In genomic region chr4:162700358-162700757, GRCh38 we compare ENCODE assay signal across 20 cellular contexts.
DNase-seq lines count a peak whose midpoint lies in the region; ATAC-seq, FAIRE-seq and TF ChIP-seq lines count a peak whose summit lies in the region.
"Had no signal": no experiment of that assay in that cellular context is flagged by ENCODE, and none has a peak within 500 bp of the region (broad histone marks: within the 10 kb centered on the region; RNA-seq: fewer than 3 reads in every experiment).

No MANE protein-coding gene starts in this region.

- peak; percentile 16 for ATAC-seq in GM18907 (IDR thresholded peaks at IDR 0.05; ENCODE audit: unreplicated experiment)
- ATAC-seq in GM21717 (IDR thresholded peaks at IDR 0.05; ENCODE audit: unreplicated experiment) = peak; percentile 21
- peak; percentile 10 for ATAC-seq in HG03196 (IDR thresholded peaks at IDR 0.05; ENCODE audit: unreplicated experiment)
- ATAC-seq in GM21723 (IDR thresholded peaks at IDR 0.05; ENCODE audit: unreplicated experiment) = no peak
- ATAC-seq: Panc1, Right ventricle myocardium inferior had no signal

- no peak for FAIRE-seq in H1 (lab: Jason Lieb, UNC)
- FAIRE-seq: G401.6 had no signal

- no peak overlapping the region for H3K4ac ChIP-seq in H1 (replicated peaks; ENCODE audit: insufficient read length, low read depth, low read length)

- no peaks in the 10 kb centered on the region for H3K4me1 ChIP-seq in H1 (replicated peaks in 1 of 4; ENCODE audit: control insufficient read depth in 3 of 4, insufficient read depth in 4 of 4, low read length in 3 of 4)

- H3K4me2 ChIP-seq in H1 (ENCODE audit: insufficient read depth in 1 of 2, low read depth in 2 of 2, low read length in 2 of 2) = no peak overlapping the region

- WGBS in H1 (ENCODE audit: extremely low coverage in 1 of 2, insufficient coverage in 1 of 2, insufficient read length in 1 of 2, insufficient replicate concordance in 2 of 2, low coverage in 1 of 2, low lambda C conversion rate in 2 of 2, missing lambda C conversion rate in 1 of 2), 2 experiments = 92% methylated on average over 2 of the region's 2 CpGs; no CpG with 5 or more reads in 1 of the 2 experiments

- no peak overlapping the region for H2BK15ac ChIP-seq in H1 (ENCODE audit: low read length)

- TF ChIP-seq POLR2A in H1 (IDR thresholded peaks at IDR 0.05; ENCODE audit: control extremely low read depth in 1 of 2, low read depth in 2 of 2, low read length in 2 of 2) = no peak

- H3K56ac ChIP-seq in H1 (replicated peaks; ENCODE audit: insufficient read length, low read depth, low read length) = no peak overlapping the region

- no peak overlapping the region for H3K4me3 ChIP-seq in H1 (ENCODE audit: extremely low read depth in 1 of 4, insufficient read depth in 2 of 4, low read depth in 3 of 4, low read length in 4 of 4)

- H3K18ac ChIP-seq in H1 (ENCODE audit: extremely low read depth, low read length) = no peak overlapping the region

- CTCF ChIA-PET in H1 (lab: Charles Lee; ENCODE audit: partially characterized antibody) = no interaction called here

- no peaks in the 10 kb centered on the region for H3K9me3 ChIP-seq in H1 (ENCODE audit: insufficient read depth in 2 of 2, low read depth in 1 of 2, low read length in 1 of 2)

- H2BK12ac ChIP-seq in H1 (ENCODE audit: low read depth, low read length) = no peak overlapping the region

- H3K27me3 ChIP-seq in H1 (replicated peaks in 1 of 4; ENCODE audit: control insufficient read depth in 3 of 4, extremely low read depth in 1 of 4, insufficient read depth in 3 of 4, low read length in 3 of 4) = no peaks in the 10 kb centered on the region

- POLR2A ChIA-PET in H1 (lab: Charles Lee; ENCODE audit: partially characterized antibody) = no interaction called here

- no peak overlapping the region for H4K5ac ChIP-seq in H1 (ENCODE audit: insufficient read length, low read depth, low read length)

- no peak overlapping the region for H2BK5ac ChIP-seq in H1 (ENCODE audit: low read depth, low read length)

- H2BK120ac ChIP-seq in H1 (replicated peaks; ENCODE audit: low read depth, low read length) = no peak overlapping the region

- H2BK20ac ChIP-seq in H1 (ENCODE audit: low read length) = no peak overlapping the region

- no peak for TF ChIP-seq CTCF in H1 (IDR thresholded peaks at IDR 0.05; ENCODE audit: control extremely low read depth in 1 of 3, insufficient read depth in 1 of 3, low read depth in 1 of 3, low read length in 3 of 3)

- no peak overlapping the region for H3K14ac ChIP-seq in H1 (ENCODE audit: insufficient read length)

- H4K20me1 ChIP-seq in H1 (replicated peaks in 1 of 2; ENCODE audit: control insufficient read depth in 1 of 2, insufficient read depth in 2 of 2, low read length in 2 of 2) = no peaks in the 10 kb centered on the region

- H3K23ac ChIP-seq in H1 (ENCODE audit: insufficient read length) = no peak overlapping the region

- no peaks in the 10 kb centered on the region for H3K79me2 ChIP-seq in H1 (ENCODE audit: control insufficient read depth in 1 of 2, insufficient read depth in 2 of 2, low read length in 2 of 2)

- 0 out of 2 replicates have a peak overlapping the region, but pooled peaks have one; percentile 0 for H2AFZ ChIP-seq in H1 (ENCODE audit: low read length)

- H3K36me3 ChIP-seq in H1 (ENCODE audit: control insufficient read depth in 2 of 4, insufficient read depth in 4 of 4, low read length in 3 of 4) = no peaks in the 10 kb centered on the region

- no peak overlapping the region for H3K27ac ChIP-seq in H1 (ENCODE audit: low read depth, low read length)
- H3K27ac ChIP-seq: HL-60 had no signal

- no peak for DNase-seq in H1 (ENCODE audit: low read depth in 1 of 2, low spot score in 2 of 2)
- no peak for DNase-seq in UCSD-AML1 (lab: John Stamatoyannopoulos, UW; ENCODE audit: unreplicated experiment)
- DNase-seq in NCI-H82 treated with DMSO at 0.1 percent for 48 hours (lab: John Stamatoyannopoulos, UW; ENCODE audit: unreplicated experiment) = no peak
- no peak for DNase-seq in NOMO-1 (lab: John Stamatoyannopoulos, UW; ENCODE audit: unreplicated experiment in 2 of 2)
- DNase-seq: C1 segment of cervical spinal cord, DND-41, H9, KBM-7, NCI-H1436, NCI-H2029 treated with DMSO at 0.1 percent for 48 hours, NCI-H510A, NCI-H774 had no signal

- no peak for TF ChIP-seq RAD21 in H1 (IDR thresholded peaks at IDR 0.05 in 1 of 2, conservative IDR thresholded peaks at IDR 0.05 in 1 of 2; ENCODE audit: low read depth in 2 of 2, low read length in 2 of 2)

- H4K8ac ChIP-seq in H1 (ENCODE audit: extremely low read depth, insufficient read depth, low read length) = no peak overlapping the region

- H3K9ac ChIP-seq in H1 (replicated peaks in 1 of 4; ENCODE audit: extremely low read depth in 1 of 4, low read depth in 3 of 4, low read length in 3 of 4) = no peak overlapping the region

- no peak overlapping the region for H2AK5ac ChIP-seq in H1 (ENCODE audit: low read depth, low read length)

- no peaks in the 10 kb centered on the region for H3K79me1 ChIP-seq in H1 (ENCODE audit: low read depth, low read length)

- no peak for TF ChIP-seq EP300 in H1 (IDR thresholded peaks at IDR 0.05; ENCODE audit: borderline replicate concordance in 1 of 2, low read depth in 2 of 2, low read length in 2 of 2)

- H3K23me2 ChIP-seq in H1 (ENCODE audit: low read depth, low read length) = no peaks in the 10 kb centered on the region

- no peak overlapping the region for H4K91ac ChIP-seq in H1 (replicated peaks; ENCODE audit: insufficient read length, low read length)

TF ChIP-seq in H1, 55 proteins besides CTCF, POLR2A, EP300 and RAD21:
- TF ChIP-seq JUN (IDR thresholded peaks at IDR 0.05; ENCODE audit: low read depth, low read length) (no peak), SRF (IDR thresholded peaks at IDR 0.05; ENCODE audit: low read depth, low read length) (no peak), CTBP2 (IDR thresholded peaks at IDR 0.05; ENCODE audit: borderline replicate concordance, insufficient read depth, insufficient read length, low read length) (no peak), POLR2AphosphoS5 (IDR thresholded peaks at IDR 0.05; ENCODE audit: low read depth, low read length) (no peak), TCF12 (IDR thresholded peaks at IDR 0.05; ENCODE audit: low read depth, low read length) (no peak), JUND (IDR thresholded peaks at IDR 0.05; ENCODE audit: low read length) (no peak), YY1 (IDR thresholded peaks at IDR 0.05; ENCODE audit: low read depth, low read length) (no peak), RFX5 (IDR thresholded peaks at IDR 0.05; ENCODE audit: borderline replicate concordance, low read depth, low read length) (no peak), NRF1 (IDR thresholded peaks at IDR 0.05; ENCODE audit: low read depth, low read length) (no peak), NANOG (IDR thresholded peaks at IDR 0.05; ENCODE audit: insufficient read depth, low read depth, low read length, poor library complexity, severe bottlenecking) (no peak), RBBP5 (IDR thresholded peaks at IDR 0.05; ENCODE audit: borderline replicate concordance, low read depth, low read length) (no peak), EGR1 (IDR thresholded peaks at IDR 0.05; ENCODE audit: borderline replicate concordance, low read depth, low read length) (no peak), E2F6 (IDR thresholded peaks at IDR 0.05) (no peak), TEAD4 (IDR thresholded peaks at IDR 0.05; ENCODE audit: low read depth, low read length) (no peak), CBX5 (IDR thresholded peaks at IDR 0.05; ENCODE audit: low read depth, low read length) (no peak)
